In the genomic region with DNA sequence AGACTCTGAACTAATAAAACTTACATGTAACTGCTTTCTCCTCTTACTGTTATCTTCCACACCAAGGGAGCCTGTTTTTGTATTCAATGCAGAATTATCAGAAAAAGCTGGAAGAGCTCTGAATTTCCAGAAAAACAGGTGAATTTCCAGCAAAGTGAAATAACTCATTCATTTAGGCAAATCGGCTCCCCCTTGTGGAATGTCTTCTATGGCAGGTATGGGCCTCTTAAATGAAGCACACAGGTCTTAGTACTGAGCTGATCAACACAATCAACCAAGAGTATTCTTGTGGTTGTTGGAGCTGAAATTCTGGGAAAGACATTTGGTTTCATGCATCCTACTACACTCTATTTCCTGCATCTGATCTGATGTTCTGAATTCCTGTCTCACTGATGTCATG, we compare ENCODE assay signal across 7 cellular contexts. TPM values are rescaled to one million over a fixed set of nuclear protein-coding genes. Genes with fewer than 3 reads are reported as not detected.
DNase-seq lines count a peak whose midpoint lies in the region; ATAC-seq and TF ChIP-seq lines count a peak whose summit lies in the region.

No MANE protein-coding gene starts in this region.

- TF ChIP-seq CTCF in GM13977 (IDR thresholded peaks at IDR 0.05; ENCODE audit: extremely low read depth, insufficient read depth, missing control alignments) (peak; percentile 39), cardiac fibroblast (IDR thresholded peaks at IDR 0.05; ENCODE audit: low read depth, low read length) (peak; percentile 61), neural progenitor cell (IDR thresholded peaks at IDR 0.05) (peak; percentile 71)

- in situ Hi-C loops in GM13977 (cut with MboI; ENCODE audit: low pct_unique_long_range_greater_than_20kb, low sequenced_read_pairs, unreplicated experiment), result no loop called here

- DNase-seq in GM13977 (ENCODE audit: low spot score) (no peak), NCI-H1105 treated with DMSO at 0.1 percent for 48 hours (lab: John Stamatoyannopoulos, UW) (peak; percentile 45), cardiac fibroblast (ENCODE audit: low read depth in 2 of 2) (peak; percentile 62 to 64), neural progenitor cell (ENCODE audit: low spot score) (peak; percentile 76)
- no peak for DNase-seq in central memory CD4-positive, alpha-beta T cell

- no peak for ATAC-seq in GM19035 (IDR thresholded peaks at IDR 0.05; ENCODE audit: unreplicated experiment)
- ATAC-seq in HG03159 (IDR thresholded peaks at IDR 0.05; ENCODE audit: unreplicated experiment), result no peak

- no peak overlapping the region for H3K9ac ChIP-seq in neural progenitor cell

- H3K36me3 ChIP-seq in neural progenitor cell, result no peaks in the 10 kb centered on the region

- H3K27me3 Mint-ChIP-seq in neural progenitor cell (ENCODE audit: insufficient read depth, low read depth), result peaks cover 78% of the 10 kb centered on the region

- H3K36me3 Mint-ChIP-seq in neural progenitor cell, result no peaks in the 10 kb centered on the region

- H2AFZ ChIP-seq in neural progenitor cell (replicated peaks), result no peak overlapping the region

- no peak overlapping the region for H3K4me3 Mint-ChIP-seq in neural progenitor cell

- no peak overlapping the region for H3K27ac ChIP-seq in neural progenitor cell

- H3K4me1 Mint-ChIP-seq in neural progenitor cell, result peaks cover 16% of the 10 kb centered on the region

- H3K27ac Mint-ChIP-seq in neural progenitor cell, result no peak overlapping the region

- H3K4me3 ChIP-seq in cardiac fibroblast (replicated peaks in 1 of 2; ENCODE audit: low read depth in 2 of 2, low read length in 2 of 2), result no peak overlapping the region
- no peak overlapping the region for H3K4me3 ChIP-seq in neural progenitor cell

- H3K9me3 ChIP-seq in neural progenitor cell (ENCODE audit: low read depth), result no peaks in the 10 kb centered on the region

- peaks cover 20% of the 10 kb centered on the region for H4K20me1 ChIP-seq in neural progenitor cell (ENCODE audit: low read depth)

- no peaks in the 10 kb centered on the region for H3K79me2 ChIP-seq in neural progenitor cell (ENCODE audit: low read depth)

- H3K4me2 ChIP-seq in neural progenitor cell, result peak overlapping the region; percentile 60

- H3F3A ChIP-seq in neural progenitor cell (ENCODE audit: low read depth), result peaks cover 13% of the 10 kb centered on the region

- H3K9me3 Mint-ChIP-seq in neural progenitor cell, result peaks cover 5% of the 10 kb centered on the region

- H3K27me3 ChIP-seq in neural progenitor cell, result no peaks in the 10 kb centered on the region

- peaks cover 20% of the 10 kb centered on the region for H3K4me1 ChIP-seq in neural progenitor cell

RNA-seq across cellular contexts. Expression of gene PTPRG, which starts 31.0 kb away (rescaled TPM):
- total RNA-seq in neural progenitor cell (ENCODE audit: low replicate concordance), result 65.1 and 65.3 TPM in 2 replicates

Comparison
In these comparisons a context has a peak if more than half of its experiments do, and no peak if none do; other contexts are left out.
1. DNase-seq: peak in NCI-H1105 treated with DMSO at 0.1 percent for 48 hours (single experiment), cardiac fibroblast (2 of 2) and neural progenitor cell (single experiment); none in GM13977 (single experiment) and central memory CD4-positive, alpha-beta T cell (single experiment).
2. Peak in every context shown above with its lines, with median percentiles within 50 percentile points of each other: CTCF ChIP-seq.